Comparison of ENCODE assay signal across 2 cellular contexts in genomic region chr7:47521041-47521795, GRCh38.
TF ChIP-seq lines count a peak whose summit lies in the region.

No MANE protein-coding gene starts in this region.

TF ChIP-seq in GM23338, 12 proteins besides CTCF, POLR2A, EP300 and RAD21 (continued from another document):
- TF ChIP-seq REST (IDR thresholded peaks at IDR 0.05; ENCODE audit: unreplicated experiment) (no peak), STAT1 (IDR thresholded peaks at IDR 0.05; ENCODE audit: unreplicated experiment) (no peak), ZNF462 (CRISPR knock-in tag; IDR thresholded peaks at IDR 0.05) (no peak), EZH2 (IDR thresholded peaks at IDR 0.05; ENCODE audit: low read depth, unreplicated experiment) (no peak), ETS1 (IDR thresholded peaks at IDR 0.05) (no peak), ZNF114 (CRISPR knock-in tag; IDR thresholded peaks at IDR 0.05) (no peak)
TF ChIP-seq in GM23338: peak in this region for 0.

TF ChIP-seq in H1, 55 proteins besides CTCF, POLR2A, EP300 and RAD21 (continued from another document):
- TF ChIP-seq E2F6 (IDR thresholded peaks at IDR 0.05) (0 out of 2 replicates have a peak, but pooled peaks have one; percentile 34), MAX (IDR thresholded peaks at IDR 0.05) (no peak), CBX5 (IDR thresholded peaks at IDR 0.05; ENCODE audit: low read depth, low read length) (no peak)
